ENCODE assay signal across 11 cellular contexts in genomic region chr9:130461731-130462130, GRCh38.
"Had no signal": no experiment of that assay in that cellular context is flagged by ENCODE, and none has a peak within 500 bp of the region (broad histone marks: within the 10 kb centered on the region; RNA-seq: fewer than 3 reads in every experiment).

No MANE protein-coding gene starts in this region.

- FAIRE-seq: RCC 7860 had no signal

- H3K9me3 Mint-ChIP-seq: activated naive CD4-positive, alpha-beta T cell treated with anti-CD3 and anti-CD28 coated beads, Interleukin-2, amount 50 U/mL, for 24 hours; T-helper 1 cell treated with Interleukin-12 subunit alpha and Interleukin-12 subunit beta and Interleukin-4 antibody, amounts not matched to agents 30 μg/mL and 1 μg/mL, for 36 hours; WTC11 had no signal

- H3K36me3 Mint-ChIP-seq: activated naive CD4-positive, alpha-beta T cell treated with anti-CD3 and anti-CD28 coated beads, Interleukin-2, amount 50 U/mL, for 24 hours; WTC11 had no signal

- H3K27ac Mint-ChIP-seq: activated CD8-positive, alpha-beta T cell treated with anti-CD3 and anti-CD28 coated beads, Interleukin-2, amount 10 ng/mL, durations not matched to agents 7 days and 5 days; activated naive CD4-positive, alpha-beta T cell treated with anti-CD3 and anti-CD28 coated beads, Interleukin-2, amount 50 U/mL, for 24 hours; T-helper 1 cell treated with Interleukin-12 subunit alpha and Interleukin-12 subunit beta and Interleukin-4 antibody, amounts not matched to agents 30 μg/mL and 1 μg/mL, for 36 hours; WTC11 had no signal

- H3K9ac ChIP-seq: SK-N-SH had no signal

- H3K36me3 ChIP-seq: breast epithelium had no signal

- H3K4me1 Mint-ChIP-seq: activated naive CD4-positive, alpha-beta T cell treated with anti-CD3 and anti-CD28 coated beads, Interleukin-2, amount 50 U/mL, for 24 hours; WTC11 had no signal

- H3K4me1 ChIP-seq: breast epithelium, colonic mucosa had no signal

- H3K4me2 ChIP-seq: SK-N-SH had no signal

- H3K4me3 Mint-ChIP-seq: activated CD8-positive, alpha-beta T cell treated with anti-CD3 and anti-CD28 coated beads, Interleukin-2, amount 10 ng/mL, durations not matched to agents 7 days and 5 days; activated naive CD4-positive, alpha-beta T cell treated with anti-CD3 and anti-CD28 coated beads, Interleukin-2, amount 50 U/mL, for 24 hours; T-helper 1 cell treated with Interleukin-12 subunit alpha and Interleukin-12 subunit beta and Interleukin-4 antibody, amounts not matched to agents 30 μg/mL and 1 μg/mL, for 36 hours; WTC11 had no signal

- DNase-seq: NCI-H1048, NCI-H187 treated with DMSO at 0.1 percent for 48 hours, NCI-H2081 treated with DMSO at 0.1 percent for 48 hours had no signal

- H3K27ac ChIP-seq: breast epithelium, colonic mucosa had no signal

- H3K9me3 ChIP-seq: breast epithelium, colonic mucosa, SK-N-SH had no signal

- H3K4me3 ChIP-seq: breast epithelium, colonic mucosa had no signal

- H3K27me3 ChIP-seq: breast epithelium, colonic mucosa had no signal
